ENCODE assay signal across 8 cellular contexts in genomic region chr1:41242645-41243171, GRCh38. TPM values are rescaled to one million over a fixed set of nuclear protein-coding genes. Genes with fewer than 3 reads are reported as not detected.
DNase-seq lines count a peak whose midpoint lies in the region; ATAC-seq, FAIRE-seq and TF ChIP-seq lines count a peak whose summit lies in the region.

No MANE protein-coding gene starts in this region.

- peak overlapping the region; percentile 27 to 94 (median 88) for H3K4me3 ChIP-seq in heart right ventricle
- peak overlapping the region; percentile 62 to 98 (median 86) for H3K4me3 ChIP-seq in skin epidermis

- no peaks in the 10 kb centered on the region for H3K9me3 Mint-ChIP-seq in activated CD4-positive, alpha-beta memory T cell treated with anti-CD3 and anti-CD28 coated beads for 36 hours

- peak overlapping the region; percentile 71 for H3K4me3 Mint-ChIP-seq in activated CD4-positive, alpha-beta memory T cell treated with anti-CD3 and anti-CD28 coated beads for 36 hours

- ATAC-seq in HG02852 (IDR thresholded peaks at IDR 0.05; ENCODE audit: unreplicated experiment): peak; percentile 9
- peak in 5 of 8 donors; percentile 4 to 55 (median 17) for ATAC-seq in heart right ventricle
- ATAC-seq in HG03460 (IDR thresholded peaks at IDR 0.05; ENCODE audit: unreplicated experiment): no peak

- peaks cover 8% of the 10 kb centered on the region for H3K4me1 Mint-ChIP-seq in activated CD4-positive, alpha-beta memory T cell treated with anti-CD3 and anti-CD28 coated beads for 36 hours (ENCODE audit: low read depth)

- H3K27me3 Mint-ChIP-seq in activated CD4-positive, alpha-beta memory T cell treated with anti-CD3 and anti-CD28 coated beads for 36 hours: no peaks in the 10 kb centered on the region

- TF ChIP-seq CTCF in heart right ventricle (IDR thresholded peaks at IDR 0.05): no peak

- H3K9me3 ChIP-seq in heart right ventricle: no peaks in the 10 kb centered on the region

- CTCF ChIA-PET in activated CD4-positive, alpha-beta memory T cell treated with anti-CD3 and anti-CD28 coated beads for 36 hours (lab: Charles Lee): interaction anchor here (1.5 kb wide), 1 partner anchor 175 kb away, joined by 3 read pairs; no protein-coding TSS in a partner anchor

- 58 to 63% methylated on average over 16 of the region's 16 CpGs for WGBS in heart right ventricle, 2 donors

- H3K27ac ChIP-seq in heart right ventricle (peak overlapping the region; percentile 64 to 99 (median 96)), skin epidermis (peak overlapping the region in 20 of 21 experiments; percentile 39 to 97 (median 87))

- peak overlapping the region; percentile 73 for H3K27ac Mint-ChIP-seq in activated CD4-positive, alpha-beta memory T cell treated with anti-CD3 and anti-CD28 coated beads for 36 hours

- H3K27me3 ChIP-seq in heart right ventricle: no peaks in the 10 kb centered on the region

- H3K36me3 ChIP-seq in heart right ventricle: no peaks in the 10 kb centered on the region

- intact Hi-C loops in activated CD4-positive, alpha-beta memory T cell treated with anti-CD3 and anti-CD28 coated beads for 36 hours (cut with micrococcal nuclease): loop anchor here (5.0 kb wide), 2 partner anchors 240 to 260 kb away; no protein-coding TSS in a partner anchor
- intact Hi-C loops in heart right ventricle (cut with DNase I): no loop called here

- H3K36me3 Mint-ChIP-seq in activated CD4-positive, alpha-beta memory T cell treated with anti-CD3 and anti-CD28 coated beads for 36 hours: peaks cover 3% of the 10 kb centered on the region

- peak; percentile 52 for FAIRE-seq in GM12891 (lab: Jason Lieb, UNC)

- POLR2A ChIA-PET in activated CD4-positive, alpha-beta memory T cell treated with anti-CD3 and anti-CD28 coated beads for 36 hours (lab: Charles Lee): interaction anchor here (0.8 kb wide), 1 partner anchor 259 kb away, joined by 3 read pairs; no protein-coding TSS in a partner anchor

- DNase-seq in GM12891 (ENCODE audit: insufficient read length, low spot score) (no peak), heart right ventricle (peak in 1 of 2 donors; percentile 10), NCI-H524 (lab: John Stamatoyannopoulos, UW) (no peak), OCI-M1 (lab: John Stamatoyannopoulos, UW) (no peak)
- DNase-seq in activated CD4-positive, alpha-beta memory T cell treated with anti-CD3 and anti-CD28 coated beads for 36 hours: peak; percentile 27

- H3K4me1 ChIP-seq in heart right ventricle: peaks cover 0 to 44% (median 35%) of the 10 kb centered on the region in 9 donors

- TF ChIP-seq POLR2A in GM12891 (IDR thresholded peaks at IDR 0.05; ENCODE audit: low read depth, low read length): no peak

TF ChIP-seq in GM12891, 5 proteins besides CTCF, POLR2A, EP300 and RAD21:
- TF ChIP-seq POLR2AphosphoS5 (IDR thresholded peaks at IDR 0.05; ENCODE audit: low read depth, low read length) (no peak), POU2F2 (IDR thresholded peaks at IDR 0.05; ENCODE audit: low read depth, low read length) (no peak)

RNA-seq across cellular contexts. Expression of gene SCMH1, which starts 0.6 kb away (rescaled TPM):
- polyA plus RNA-seq in GM12891 (2012; ENCODE audit: low read depth, missing spikeins): 14.3 TPM
- total RNA-seq in activated CD4-positive, alpha-beta memory T cell treated with anti-CD3 and anti-CD28 coated beads for 36 hours: 10 to 100 TPM; 17.7 to 20.7 TPM
- 10 to 100 TPM; 34.4 to 53.5 (median 46.1) TPM for total RNA-seq in heart right ventricle
- 10 to 100 TPM; 29.6 to 34.3 TPM for polyA plus RNA-seq in heart right ventricle
